In the genomic region with DNA sequence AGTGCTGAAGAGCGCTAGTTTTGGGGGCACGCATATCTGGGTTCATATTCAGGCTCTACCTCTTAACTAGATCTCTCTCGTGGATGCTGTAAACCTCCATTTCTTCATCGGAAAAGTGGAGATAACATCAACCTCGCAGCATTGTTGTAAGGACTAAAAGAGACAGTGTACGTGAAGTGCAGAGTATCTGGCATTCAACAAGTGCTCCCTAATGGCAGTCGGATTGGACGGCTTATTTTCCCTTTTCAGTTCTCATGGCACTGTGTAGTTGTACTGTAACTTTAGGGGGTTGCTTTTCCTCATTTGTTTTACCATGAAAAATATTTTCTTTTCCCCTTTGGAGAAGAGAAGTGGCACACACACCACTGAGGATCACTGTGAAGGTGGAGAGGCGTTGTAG, we compare ENCODE assay signal across 13 cellular contexts.
"Had no signal": no experiment of that assay in that cellular context is flagged by ENCODE, and none has a peak within 500 bp of the region (broad histone marks: within the 10 kb centered on the region; RNA-seq: fewer than 3 reads in every experiment).

No MANE protein-coding gene starts in this region.

- H3K4me1 ChIP-seq: colonic mucosa, esophagus muscularis mucosa, foreskin keratinocyte, gastrocnemius medialis, gastroesophageal sphincter, heart left ventricle, heart right ventricle had no signal

- H3K36me3 ChIP-seq: colonic mucosa, esophagus muscularis mucosa, esophagus squamous epithelium, gastrocnemius medialis, gastroesophageal sphincter, heart left ventricle, heart right ventricle had no signal

- H3K9me3 ChIP-seq: colonic mucosa, esophagus muscularis mucosa, esophagus squamous epithelium, gastrocnemius medialis, gastroesophageal sphincter, heart left ventricle, heart right ventricle had no signal

- ATAC-seq: effector memory CD8-positive, alpha-beta T cell; esophagus mucosa; foreskin keratinocyte; gastrocnemius medialis; gastroesophageal sphincter; heart left ventricle; heart right ventricle had no signal

- H3K27ac ChIP-seq: colonic mucosa, coronary artery, dorsolateral prefrontal cortex, epithelial cell of prostate, esophagus muscularis mucosa, esophagus squamous epithelium, foreskin keratinocyte, gastrocnemius medialis, gastroesophageal sphincter, heart left ventricle, heart right ventricle had no signal

- H3K4me3 ChIP-seq: colonic mucosa, coronary artery, dorsolateral prefrontal cortex, esophagus muscularis mucosa, esophagus squamous epithelium, gastrocnemius medialis, gastroesophageal sphincter, heart left ventricle, heart right ventricle had no signal
